In the genomic region with DNA sequence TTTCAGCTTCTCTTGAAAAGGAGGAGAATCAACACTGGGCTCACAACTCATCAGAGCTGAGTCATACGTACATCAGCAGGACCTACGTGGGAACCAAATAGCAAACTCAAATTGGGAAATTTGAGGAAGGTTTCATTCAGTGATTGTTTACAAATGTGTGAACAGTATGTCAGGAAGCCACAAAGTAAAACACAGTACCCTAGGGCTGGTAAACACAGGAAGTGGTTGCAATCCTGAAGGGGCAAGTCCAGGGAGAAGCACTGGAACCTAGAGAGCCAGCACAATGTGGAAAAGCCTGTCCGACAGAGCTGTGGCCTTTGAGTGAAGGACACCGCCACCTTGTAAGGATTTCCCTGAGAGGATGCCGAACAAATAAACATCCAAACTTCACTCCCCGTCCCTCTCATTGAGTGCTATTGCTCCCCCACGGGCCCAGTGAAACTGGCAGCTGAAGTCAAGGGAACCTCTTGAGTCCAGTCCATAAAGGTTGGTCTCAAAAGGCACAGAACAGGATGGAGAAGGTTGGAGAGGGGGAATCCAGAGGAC, we compare ENCODE assay signal across 9 cellular contexts. TPM values are rescaled to one million over a fixed set of nuclear protein-coding genes. Genes with fewer than 3 reads are reported as not detected.
DNase-seq lines count a peak whose midpoint lies in the region; ATAC-seq and TF ChIP-seq lines count a peak whose summit lies in the region.
"Had no signal": no experiment of that assay in that cellular context is flagged by ENCODE, and none has a peak within 500 bp of the region (broad histone marks: within the 10 kb centered on the region; RNA-seq: fewer than 3 reads in every experiment).

No MANE protein-coding gene starts in this region.

- no peak for ATAC-seq in activated CD8-positive, alpha-beta T cell treated with anti-CD3 and anti-CD28 coated beads for 36 hours
- ATAC-seq in GM21515 (IDR thresholded peaks at IDR 0.05; ENCODE audit: unreplicated experiment), result no peak
- ATAC-seq: psoas muscle had no signal

- H3K27me3 Mint-ChIP-seq in HFFc6 (ENCODE audit: insufficient read depth), result no peaks in the 10 kb centered on the region; the same call in 1 of the 2 replicates
- H3K27me3 Mint-ChIP-seq in activated CD8-positive, alpha-beta T cell treated with anti-CD3 and anti-CD28 coated beads for 36 hours, result no peaks in the 10 kb centered on the region

- DNase-seq in AG10803 (ENCODE audit: low read depth), result peak; percentile 97
- peak; percentile 95 for DNase-seq in HFFc6
- DNase-seq in activated CD8-positive, alpha-beta T cell treated with anti-CD3 and anti-CD28 coated beads for 36 hours, result no peak
- DNase-seq in hepatic stellate cell (ENCODE audit: low spot score), result peak; percentile 60
- no peak for DNase-seq in ecto neural progenitor cell (ENCODE audit: low spot score)
- no peak for DNase-seq in effector CD4-positive, alpha-beta T cell
- DNase-seq in activated CD4-positive, alpha-beta T cell treated with anti-CD3 and anti-CD28 coated beads, Interleukin-2, amount 50 U/mL, for 48 hours, result no peak
- DNase-seq: psoas muscle had no signal

- H3K36me3 Mint-ChIP-seq in HFFc6 (ENCODE audit: low read depth), result no peaks in the 10 kb centered on the region
- peaks cover 19% of the 10 kb centered on the region for H3K36me3 Mint-ChIP-seq in activated CD8-positive, alpha-beta T cell treated with anti-CD3 and anti-CD28 coated beads for 36 hours (ENCODE audit: low read depth)

- H3K27ac Mint-ChIP-seq in HFFc6, result peak overlapping the region; percentile 96
- peak overlapping the region; percentile 14 for H3K27ac Mint-ChIP-seq in activated CD8-positive, alpha-beta T cell treated with anti-CD3 and anti-CD28 coated beads for 36 hours

- intact Hi-C loops in activated CD8-positive, alpha-beta T cell treated with anti-CD3 and anti-CD28 coated beads for 36 hours (cut with micrococcal nuclease), result no loop called here

- CTCF ChIA-PET in activated CD8-positive, alpha-beta T cell treated with anti-CD3 and anti-CD28 coated beads for 36 hours (lab: Charles Lee), result interaction anchor here (1.5 to 3.0 kb wide), 2 partner anchors 19 to 20 kb away, joined by 5 to 15 read pairs; no protein-coding TSS in a partner anchor

- peak overlapping the region; percentile 52 for H3K4me3 Mint-ChIP-seq in HFFc6
- H3K4me3 Mint-ChIP-seq in activated CD8-positive, alpha-beta T cell treated with anti-CD3 and anti-CD28 coated beads for 36 hours, result no peak overlapping the region

- H3K9me3 Mint-ChIP-seq in HFFc6, result no peaks in the 10 kb centered on the region
- H3K9me3 Mint-ChIP-seq in activated CD8-positive, alpha-beta T cell treated with anti-CD3 and anti-CD28 coated beads for 36 hours, result no peaks in the 10 kb centered on the region

- H3K4me1 Mint-ChIP-seq in HFFc6 (ENCODE audit: low read depth), result peaks cover 60% of the 10 kb centered on the region
- peaks cover 27% of the 10 kb centered on the region for H3K4me1 Mint-ChIP-seq in activated CD8-positive, alpha-beta T cell treated with anti-CD3 and anti-CD28 coated beads for 36 hours (ENCODE audit: low read depth)

- H3K4me3 ChIP-seq in AG10803 (ENCODE audit: low read length), result no peak overlapping the region
- H3K4me3 ChIP-seq: psoas muscle had no signal

- POLR2A ChIA-PET in activated CD8-positive, alpha-beta T cell treated with anti-CD3 and anti-CD28 coated beads for 36 hours (lab: Charles Lee), result no interaction called here

- TF ChIP-seq CTCF in AG10803 (conservative IDR thresholded peaks at IDR 0.05; ENCODE audit: low read length), result no peak
- no peak for TF ChIP-seq CTCF in HFFc6 (IDR thresholded peaks at IDR 0.05)
- no peak for TF ChIP-seq CTCF in activated CD8-positive, alpha-beta T cell treated with anti-CD3 and anti-CD28 coated beads for 36 hours (IDR thresholded peaks at IDR 0.05)

RNA-seq across cellular contexts. Expression of gene RICTOR, which starts 26.7 kb away (rescaled TPM):
- total RNA-seq in HFFc6 (2021; fragmentation: NEBNext Ultra II Directional; extraction: Animal tissue kit (Norgen Biotek cat#: 25700)), result 10 to 100 TPM; 16.1 to 24.0 (median 20.1) TPM
- total RNA-seq in activated CD8-positive, alpha-beta T cell treated with anti-CD3 and anti-CD28 coated beads for 36 hours, result 10 to 100 TPM; 23.9 to 26.1 TPM

Comparison
In these comparisons a context has a peak if more than half of its experiments do, and no peak if none do; other contexts are left out.
1. DNase-seq: peak in AG10803 (single experiment), HFFc6 (single experiment) and hepatic stellate cell (single experiment); none in activated CD8-positive, alpha-beta T cell treated with anti-CD3 and anti-CD28 coated beads for 36 hours (single experiment), ecto neural progenitor cell (single experiment), effector CD4-positive, alpha-beta T cell (single experiment) and activated CD4-positive, alpha-beta T cell treated with anti-CD3 and anti-CD28 coated beads, Interleukin-2, amount 50 U/mL, for 48 hours (0 of 2).